ENCODE assay signal across 22 cellular contexts in genomic region chr2:239144713-239144999, GRCh38.
DNase-seq lines count a peak whose midpoint lies in the region; ATAC-seq, FAIRE-seq and TF ChIP-seq lines count a peak whose summit lies in the region.
"Had no signal": no experiment of that assay in that cellular context is flagged by ENCODE, and none has a peak within 500 bp of the region (broad histone marks: within the 10 kb centered on the region; RNA-seq: fewer than 3 reads in every experiment).

No MANE protein-coding gene starts in this region.

- H3K9ac ChIP-seq in HepG2 (ENCODE audit: insufficient read depth, low read depth, low read length), result no peak overlapping the region

- TF ChIP-seq CTCF in HepG2 (CRISPR knock-in tag; IDR thresholded peaks at IDR 0.05) (no peak), sigmoid colon (IDR thresholded peaks at IDR 0.05) (no peak)

- no peaks in the 10 kb centered on the region for H3K79me2 ChIP-seq in HepG2 (ENCODE audit: insufficient read depth, low read length)

- POLR2A ChIA-PET in HepG2 (lab: Yijun Ruan, JAX), result no interaction called here

- H3K27ac ChIP-seq in HepG2 (ENCODE audit: extremely low read length, insufficient read depth, low read length) (no peak overlapping the region), sigmoid colon (peak overlapping the region in 2 of 4 donors; percentile 60 to 61)
- H3K27ac ChIP-seq: PC-9 had no signal

- FAIRE-seq in HepG2 (lab: Jason Lieb, UNC), result peak; percentile 36
- FAIRE-seq in GM19239 (lab: Jason Lieb, UNC), result no peak
- FAIRE-seq: G401.6 had no signal

- peaks cover 10 to 49% of the 10 kb centered on the region in 2 experiments; a peak in 4 of 5 replicates for H3K36me3 ChIP-seq in HepG2 (replicated peaks in 1 of 2; ENCODE audit: control insufficient read depth in 1 of 2, insufficient read depth in 2 of 2, low read length in 2 of 2)
- peaks cover 28 to 100% (median 58%) of the 10 kb centered on the region in 4 donors for H3K36me3 ChIP-seq in sigmoid colon

- peak; percentile 51 for ATAC-seq in HepG2

- no TSS peak for BruUV-seq in HepG2 (replicated peaks; lab: Mats Ljungman, UMichigan)

- intact Hi-C loops in HepG2 (cut with micrococcal nuclease; ENCODE audit: unreplicated experiment) (loop anchor here (1.0 kb wide), 1 partner anchor 253 kb away; no protein-coding TSS in a partner anchor), sigmoid colon (cut with DNase I) (no loop called here)

- H3K4me3 ChIP-seq in HepG2 (replicated peaks in 1 of 3; ENCODE audit: insufficient read depth in 1 of 3, low read depth in 2 of 3, low read length in 3 of 3) (no peak overlapping the region), sigmoid colon (no peak overlapping the region)
- H3K4me3 ChIP-seq: GM23338, PC-9 had no signal

- H3K9me3 ChIP-seq in HepG2 (ENCODE audit: low read length), result no peaks in the 10 kb centered on the region
- H3K9me3 ChIP-seq in sigmoid colon, result no peaks in the 10 kb centered on the region

- TF ChIP-seq POLR2A in HepG2 (IDR thresholded peaks at IDR 0.05; ENCODE audit: insufficient read depth in 1 of 2, low read depth in 2 of 2, low read length in 2 of 2), result no peak
- TF ChIP-seq POLR2A in sigmoid colon (IDR thresholded peaks at IDR 0.05), result no peak

- no peak for TF ChIP-seq RAD21 in HepG2 (CRISPR knock-in tag; IDR thresholded peaks at IDR 0.05)

- no peaks in the 10 kb centered on the region for H3K27me3 ChIP-seq in HepG2 (ENCODE audit: control insufficient read depth in 1 of 2, insufficient read depth in 2 of 2, low read length in 2 of 2)
- H3K27me3 ChIP-seq in sigmoid colon, result no peaks in the 10 kb centered on the region

- peaks cover 10% of the 10 kb centered on the region; the same call in 1 of the 2 replicates for H4K20me1 ChIP-seq in HepG2 (ENCODE audit: insufficient read depth, low read length)

- H3K4me1 ChIP-seq in HepG2 (ENCODE audit: insufficient read depth, low read length) (peaks cover 12% of the 10 kb centered on the region), sigmoid colon (peaks cover 0 to 11% (median 0%) of the 10 kb centered on the region in 4 donors)

- H3K4me2 ChIP-seq in HepG2 (ENCODE audit: low read depth, low read length), result no peak overlapping the region
- H3K4me2 ChIP-seq: GM23338, PC-9 had no signal

- in situ Hi-C loops in HepG2 (cut with HindIII; ENCODE audit: extremely low pct_ligation_motif_present, low pct_unique_long_range_greater_than_20kb), result no loop called here

- DNase-seq in NCI-H345 (lab: John Stamatoyannopoulos, UW) (peak; percentile 66), NCI-H345 treated with DMSO at 0.1 percent for 48 hours (lab: John Stamatoyannopoulos, UW; ENCODE audit: unreplicated experiment) (no peak), DMS153 (lab: John Stamatoyannopoulos, UW) (peak; percentile 31), NCI-H774 (lab: John Stamatoyannopoulos, UW) (peak; percentile 3), HepG2 (ENCODE audit: low spot score) (peak; percentile 36), sigmoid colon (no peak), GM19239 (ENCODE audit: insufficient read length, low spot score) (no peak), NCI-H1930 (lab: John Stamatoyannopoulos, UW) (no peak)
- DNase-seq: Calu3; CD8-positive, alpha-beta memory T cell; H9; HFFc6; NCI-H1092; NCI-H1436 treated with DMSO at 0.1 percent for 48 hours; NCI-H187 treated with DMSO at 0.1 percent for 48 hours; NCI-H82; NK-92 treated with Interleukin-12 subunit alpha and Interleukin-12 subunit beta, amount 100 ng/mL, for 24 hours; PC-9; SHP77; T-helper 1 cell had no signal

- 75% methylated on average over 5 of the region's 5 CpGs for WGBS in HepG2 (ENCODE audit: low lambda C conversion rate)
- 73 to 87% methylated on average over 5 of the region's 5 CpGs for WGBS in sigmoid colon, 2 donors

- no peak overlapping the region for H2AFZ ChIP-seq in HepG2 (ENCODE audit: low read length)
- H2AFZ ChIP-seq: GM23338, PC-9 had no signal

- CTCF ChIA-PET in HepG2 (lab: Yijun Ruan, JAX; ENCODE audit: low intra/inter-chr PET ratio, low total read pairs), result interaction anchor here (1.5 kb wide), 1 partner anchor 252 kb away, joined by 6 read pairs; no protein-coding TSS in a partner anchor

- TF ChIP-seq EP300 in HepG2 (IDR thresholded peaks at IDR 0.05; ENCODE audit: low read depth in 2 of 2, low read length in 2 of 2) (no peak), HepG2 (CRISPR knock-in tag; IDR thresholded peaks at IDR 0.05; ENCODE audit: borderline replicate concordance) (no peak), sigmoid colon (IDR thresholded peaks at IDR 0.05) (no peak)

TF ChIP-seq in HepG2, 621 proteins besides CTCF, POLR2A, EP300 and RAD21 (continues in another document):
- TF ChIP-seq RBM22 (optimal IDR thresholded peaks at IDR 0.05; ENCODE audit: low read length), result no peak
- TF ChIP-seq NCOA2 (CRISPR knock-in tag; IDR thresholded peaks at IDR 0.05), result peak; percentile 12; the same call in 1 of the 2 replicates
- TF ChIP-seq SALL1 (CRISPR knock-in tag; IDR thresholded peaks at IDR 0.05), result 0 out of 2 replicates have a peak, but pooled peaks have one; percentile 21
- TF ChIP-seq PRDM15 (CRISPR knock-in tag; IDR thresholded peaks at IDR 0.05), result no peak
- no peak for TF ChIP-seq CC2D1A (CRISPR knock-in tag; IDR thresholded peaks at IDR 0.05)
- TF ChIP-seq ZNF414 (CRISPR knock-in tag; IDR thresholded peaks at IDR 0.05), result no peak
- no peak for TF ChIP-seq HIC2 (CRISPR knock-in tag; IDR thresholded peaks at IDR 0.05; ENCODE audit: low read depth)
- TF ChIP-seq SMARCE1 (IDR thresholded peaks at IDR 0.05; ENCODE audit: borderline replicate concordance), result no peak
- no peak for TF ChIP-seq ISX (CRISPR knock-in tag; conservative IDR thresholded peaks at IDR 0.05)
- TF ChIP-seq ZSCAN25 (CRISPR knock-in tag; IDR thresholded peaks at IDR 0.05), result 0 out of 2 replicates have a peak, but pooled peaks have one; percentile 53
- no peak for TF ChIP-seq ZBTB3 (CRISPR knock-in tag; IDR thresholded peaks at IDR 0.05; ENCODE audit: borderline replicate concordance, low read depth)
- TF ChIP-seq ZNF501 (CRISPR knock-in tag; IDR thresholded peaks at IDR 0.05), result peak; percentile 29; the same call in 1 of the 2 replicates
- 0 out of 2 replicates have a peak, but pooled peaks have one; percentile 19 for TF ChIP-seq RARA (CRISPR knock-in tag; IDR thresholded peaks at IDR 0.05)
- TF ChIP-seq ZNF160 (CRISPR knock-in tag; IDR thresholded peaks at IDR 0.05), result no peak
- no peak for TF ChIP-seq ZNF225 (CRISPR knock-in tag; IDR thresholded peaks at IDR 0.05)
- 0 out of 2 replicates have a peak, but pooled peaks have one; percentile 13 for TF ChIP-seq THAP7 (CRISPR knock-in tag; IDR thresholded peaks at IDR 0.05)
- no peak for TF ChIP-seq HDAC2 (CRISPR knock-in tag; IDR thresholded peaks at IDR 0.05)
- TF ChIP-seq ZNF350 (CRISPR knock-in tag; IDR thresholded peaks at IDR 0.05; ENCODE audit: borderline replicate concordance, low read depth), result 0 out of 2 replicates have a peak, but pooled peaks have one; percentile 19

Comparison
In these comparisons a context has a peak if more than half of its experiments do, and no peak if none do; other contexts are left out.
1. DNase-seq: peak in NCI-H345 (single experiment), DMS153 (single experiment), NCI-H774 (single experiment) and HepG2 (single experiment); none in NCI-H345 treated with DMSO at 0.1 percent for 48 hours (single experiment), sigmoid colon (single experiment), GM19239 (single experiment) and NCI-H1930 (0 of 2).